Comparison of ENCODE assay signal across 8 cellular contexts in the genomic region with DNA sequence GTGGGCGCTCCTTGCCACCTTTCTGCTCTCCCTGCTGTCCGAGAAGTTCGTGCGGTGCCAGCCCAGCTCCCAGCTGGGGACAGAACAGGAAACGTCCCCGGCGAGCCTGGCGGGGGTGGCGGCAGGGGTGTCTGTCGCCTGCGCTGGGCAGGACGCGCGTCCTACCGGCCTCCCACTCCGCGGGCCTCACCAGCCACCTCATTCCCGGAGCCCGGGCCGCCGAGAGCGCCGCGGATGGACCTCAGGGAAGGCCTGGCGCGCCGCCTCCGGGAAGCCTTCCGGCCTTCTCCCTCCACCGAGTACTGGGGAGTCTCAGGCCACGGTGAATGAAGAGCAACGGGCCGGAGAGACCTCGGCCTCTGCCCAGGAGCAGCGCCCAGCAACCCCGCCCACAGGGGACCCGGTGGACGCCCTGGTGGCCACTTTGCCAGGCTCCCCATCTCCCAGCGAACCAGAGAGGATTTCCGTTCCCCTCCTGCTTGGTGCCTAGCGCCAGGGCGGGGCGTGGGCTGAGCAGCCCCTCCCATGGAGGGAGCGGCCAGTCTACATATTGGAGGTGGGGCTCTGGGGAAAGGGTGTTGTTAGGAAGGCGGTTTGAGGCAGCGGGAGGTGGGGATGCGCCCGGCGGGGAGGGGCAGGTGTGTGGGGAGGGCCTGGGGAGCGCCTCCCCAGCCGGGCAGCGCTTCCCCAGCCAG. TPM values are rescaled to one million over a fixed set of nuclear protein-coding genes. Genes with fewer than 3 reads are reported as not detected.
A peak's percentile ranks its signal among the peaks of the same experiment; 100 is the strongest.
DNase-seq lines count a peak whose midpoint lies in the region; ATAC-seq and TF ChIP-seq lines count a peak whose summit lies in the region.

No MANE protein-coding gene starts in this region.

- H3K36me3 Mint-ChIP-seq in neural crest cell (ENCODE audit: low read depth): no peaks in the 10 kb centered on the region

- H3K9me3 ChIP-seq in subcutaneous abdominal adipose tissue (ENCODE audit: control insufficient read depth in 5 of 5, low read length in 5 of 5): no peaks in the 10 kb centered on the region

- DNase-seq in CMK (ENCODE audit: low read depth): peak; percentile 94
- DNase-seq in HUDEP-2 (lab: John Stamatoyannopoulos, UW; ENCODE audit: unreplicated experiment in 76 of 76): peak in 74 of 76 experiments; percentile 42 to 93 (median 84)
- peak; percentile 93 for DNase-seq in RKO (ENCODE audit: low spot score)
- peak; percentile 94 for DNase-seq in activated effector memory CD4-positive, alpha-beta T cell treated with anti-CD3 and anti-CD28 coated beads, Interleukin-2, amount 50 U/mL, for 16 hours
- peak; percentile 34 for DNase-seq in fibroblast of the conjunctiva (ENCODE audit: low read depth)
- DNase-seq in neural crest cell (ENCODE audit: low read depth, low spot score): peak; percentile 47

- peak; percentile 39 for TF ChIP-seq CTCF in neural crest cell (conservative IDR thresholded peaks at IDR 0.05)

- H3K27ac ChIP-seq in subcutaneous abdominal adipose tissue (ENCODE audit: low read depth, low read length): peak overlapping the region; percentile 95

- H3K9ac ChIP-seq in subcutaneous abdominal adipose tissue (ENCODE audit: low read length in 5 of 5): peak overlapping the region in 4 of 5 donors; percentile 20 to 69 (median 38)

- H3K4me3 ChIP-seq in subcutaneous abdominal adipose tissue (ENCODE audit: low read depth in 1 of 5, low read length in 5 of 5): peak overlapping the region in 4 of 5 donors; percentile 39 to 68 (median 54)

- no peaks in the 10 kb centered on the region for H3K27me3 Mint-ChIP-seq in neural crest cell (ENCODE audit: low read depth)

- H3K36me3 ChIP-seq in subcutaneous abdominal adipose tissue (ENCODE audit: control insufficient read depth in 5 of 5, insufficient read depth in 5 of 5, low read length in 5 of 5): no peaks in the 10 kb centered on the region

- H3K4me1 Mint-ChIP-seq in neural crest cell: peaks cover 33% of the 10 kb centered on the region

- peak overlapping the region; percentile 87 for H3K4me3 Mint-ChIP-seq in neural crest cell

- no peaks in the 10 kb centered on the region for H3K9me3 Mint-ChIP-seq in neural crest cell

- peak; percentile 24 for ATAC-seq in GM21360 (IDR thresholded peaks at IDR 0.05; ENCODE audit: unreplicated experiment)

- no peak overlapping the region for H3K27ac Mint-ChIP-seq in neural crest cell (ENCODE audit: unreplicated experiment)

- H3K27me3 ChIP-seq in subcutaneous abdominal adipose tissue (ENCODE audit: control insufficient read depth in 5 of 5, insufficient read depth in 4 of 5, low read length in 5 of 5): peaks cover 0 to 23% (median 15%) of the 10 kb centered on the region in 5 donors

- peaks cover 3 to 75% (median 60%) of the 10 kb centered on the region in 5 donors for H3K4me1 ChIP-seq in subcutaneous abdominal adipose tissue (ENCODE audit: control insufficient read depth in 5 of 5, insufficient read depth in 5 of 5, low read length in 5 of 5)

RNA-seq across cellular contexts. Expression of a gene that starts 9.5 kb away (rescaled TPM):
- total RNA-seq in neural crest cell: 0.61 TPM in 2 replicates

RNA-seq across cellular contexts. Expression of a gene that starts 16.6 kb away (rescaled TPM):
- total RNA-seq in neural crest cell: 90.9 and 92.2 TPM in 2 replicates

RNA-seq across cellular contexts. Expression of a gene that starts 20.3 kb away (rescaled TPM):
- total RNA-seq in neural crest cell: 62.5 and 65.5 TPM in 2 replicates

RNA-seq across cellular contexts. Expression of a gene that starts 39.9 kb away (rescaled TPM):
- 51.3 and 58.9 TPM in 2 replicates for total RNA-seq in neural crest cell

Comparison
In these comparisons a context has a peak if more than half of its experiments do, and no peak if none do; other contexts are left out.
1. Peak in every context shown above with its lines: DNase-seq, ATAC-seq, H3K4me3 ChIP-seq and H3K27ac ChIP-seq.
2. DNase-seq: peak in every context shown above with its lines; median percentile 94 in CMK; 94 in activated effector memory CD4-positive, alpha-beta T cell treated with anti-CD3 and anti-CD28 coated beads, Interleukin-2, amount 50 U/mL, for 16 hours; 93 in RKO; 84 in HUDEP-2; 47 in neural crest cell; 34 in fibroblast of the conjunctiva.